In genomic region chr19:10874019-10874418, GRCh38 we compare ENCODE assay signal across 10 cellular contexts. TPM values are rescaled to one million over a fixed set of nuclear protein-coding genes. Genes with fewer than 3 reads are reported as not detected.
DNase-seq lines count a peak whose midpoint lies in the region; ATAC-seq lines count a peak whose summit lies in the region.
"Had no signal": no experiment of that assay in that cellular context is flagged by ENCODE, and none has a peak within 500 bp of the region (broad histone marks: within the 10 kb centered on the region; RNA-seq: fewer than 3 reads in every experiment).

No MANE protein-coding gene starts in this region.

- H3K4me3 Mint-ChIP-seq in activated naive CD4-positive, alpha-beta T cell treated with anti-CD3 and anti-CD28 coated beads, Interleukin-2, amount 50 U/mL, for 24 hours, result peak overlapping the region; percentile 57
- H3K4me3 Mint-ChIP-seq in activated naive CD4-positive, alpha-beta T cell treated with anti-CD3 and anti-CD28 coated beads for 36 hours, result no peak overlapping the region
- H3K4me3 Mint-ChIP-seq in activated naive CD8-positive, alpha-beta T cell treated with anti-CD3 and anti-CD28 coated beads for 36 hours, result peak overlapping the region; percentile 50
- H3K4me3 Mint-ChIP-seq in stimulated activated effector memory CD8-positive, alpha-beta T cell treated with anti-CD3 and anti-CD28 coated beads, Interleukin-12 subunit alpha, Interleukin-12 subunit beta, amount 100 ng/mL, for 72 hours, result peak overlapping the region; percentile 17

- H3K9me3 Mint-ChIP-seq in activated naive CD4-positive, alpha-beta T cell treated with anti-CD3 and anti-CD28 coated beads, Interleukin-2, amount 50 U/mL, for 24 hours, result no peaks in the 10 kb centered on the region
- no peaks in the 10 kb centered on the region for H3K9me3 Mint-ChIP-seq in activated naive CD4-positive, alpha-beta T cell treated with anti-CD3 and anti-CD28 coated beads for 36 hours
- no peaks in the 10 kb centered on the region for H3K9me3 Mint-ChIP-seq in activated naive CD8-positive, alpha-beta T cell treated with anti-CD3 and anti-CD28 coated beads for 36 hours
- H3K9me3 Mint-ChIP-seq in stimulated activated effector memory CD8-positive, alpha-beta T cell treated with anti-CD3 and anti-CD28 coated beads, Interleukin-12 subunit alpha, Interleukin-12 subunit beta, amount 100 ng/mL, for 72 hours, result no peaks in the 10 kb centered on the region

- peaks cover 31% of the 10 kb centered on the region for H3K4me1 Mint-ChIP-seq in activated naive CD4-positive, alpha-beta T cell treated with anti-CD3 and anti-CD28 coated beads, Interleukin-2, amount 50 U/mL, for 24 hours
- H3K4me1 Mint-ChIP-seq in activated naive CD4-positive, alpha-beta T cell treated with anti-CD3 and anti-CD28 coated beads for 36 hours (ENCODE audit: low read depth), result peaks cover 49% of the 10 kb centered on the region
- peaks cover 40% of the 10 kb centered on the region for H3K4me1 Mint-ChIP-seq in activated naive CD8-positive, alpha-beta T cell treated with anti-CD3 and anti-CD28 coated beads for 36 hours
- H3K4me1 Mint-ChIP-seq in stimulated activated effector memory CD8-positive, alpha-beta T cell treated with anti-CD3 and anti-CD28 coated beads, Interleukin-12 subunit alpha, Interleukin-12 subunit beta, amount 100 ng/mL, for 72 hours, result peaks cover 43% of the 10 kb centered on the region

- intact Hi-C loops in activated naive CD4-positive, alpha-beta T cell treated with anti-CD3 and anti-CD28 coated beads for 36 hours (cut with micrococcal nuclease), result no loop called here

- CTCF ChIA-PET in activated naive CD4-positive, alpha-beta T cell treated with anti-CD3 and anti-CD28 coated beads for 36 hours (lab: Charles Lee), result interaction anchor here (3.5 kb wide), 1 partner anchor 9 kb away, joined by 33 read pairs; no protein-coding TSS in a partner anchor

- no peak for ATAC-seq in stimulated activated effector memory CD8-positive, alpha-beta T cell treated with anti-CD3 and anti-CD28 coated beads, Interleukin-12 subunit alpha, Interleukin-12 subunit beta, amount 100 ng/mL, for 72 hours
- ATAC-seq in HG03196 (IDR thresholded peaks at IDR 0.05; ENCODE audit: unreplicated experiment) (no peak), GM19467 (IDR thresholded peaks at IDR 0.05; ENCODE audit: unreplicated experiment) (no peak)
- ATAC-seq: Right ventricle myocardium inferior, sciatic nerve had no signal

- DNase-seq in activated naive CD4-positive, alpha-beta T cell treated with anti-CD3 and anti-CD28 coated beads for 36 hours, result no peak
- no peak for DNase-seq in activated naive CD8-positive, alpha-beta T cell treated with anti-CD3 and anti-CD28 coated beads for 36 hours
- DNase-seq in stimulated activated effector memory CD8-positive, alpha-beta T cell treated with anti-CD3 and anti-CD28 coated beads, Interleukin-12 subunit alpha, Interleukin-12 subunit beta, amount 100 ng/mL, for 72 hours (ENCODE audit: low spot score in 2 of 2), result no peak
- DNase-seq: midbrain had no signal

- H3K36me3 Mint-ChIP-seq in activated naive CD4-positive, alpha-beta T cell treated with anti-CD3 and anti-CD28 coated beads, Interleukin-2, amount 50 U/mL, for 24 hours, result no peaks in the 10 kb centered on the region
- peaks cover 1% of the 10 kb centered on the region for H3K36me3 Mint-ChIP-seq in activated naive CD4-positive, alpha-beta T cell treated with anti-CD3 and anti-CD28 coated beads for 36 hours (ENCODE audit: low read depth)
- peaks cover 6% of the 10 kb centered on the region for H3K36me3 Mint-ChIP-seq in activated naive CD8-positive, alpha-beta T cell treated with anti-CD3 and anti-CD28 coated beads for 36 hours
- peaks cover 27% of the 10 kb centered on the region for H3K36me3 Mint-ChIP-seq in stimulated activated effector memory CD8-positive, alpha-beta T cell treated with anti-CD3 and anti-CD28 coated beads, Interleukin-12 subunit alpha, Interleukin-12 subunit beta, amount 100 ng/mL, for 72 hours

- no peaks in the 10 kb centered on the region for H3K27me3 Mint-ChIP-seq in activated naive CD4-positive, alpha-beta T cell treated with anti-CD3 and anti-CD28 coated beads, Interleukin-2, amount 50 U/mL, for 24 hours
- no peaks in the 10 kb centered on the region for H3K27me3 Mint-ChIP-seq in activated naive CD4-positive, alpha-beta T cell treated with anti-CD3 and anti-CD28 coated beads for 36 hours (ENCODE audit: low read depth)
- H3K27me3 Mint-ChIP-seq in activated naive CD8-positive, alpha-beta T cell treated with anti-CD3 and anti-CD28 coated beads for 36 hours, result no peaks in the 10 kb centered on the region

- peak overlapping the region; percentile 46 for H3K27ac Mint-ChIP-seq in activated naive CD4-positive, alpha-beta T cell treated with anti-CD3 and anti-CD28 coated beads, Interleukin-2, amount 50 U/mL, for 24 hours
- H3K27ac Mint-ChIP-seq in activated naive CD4-positive, alpha-beta T cell treated with anti-CD3 and anti-CD28 coated beads for 36 hours, result no peak overlapping the region
- no peak overlapping the region for H3K27ac Mint-ChIP-seq in activated naive CD8-positive, alpha-beta T cell treated with anti-CD3 and anti-CD28 coated beads for 36 hours
- no peak overlapping the region for H3K27ac Mint-ChIP-seq in stimulated activated effector memory CD8-positive, alpha-beta T cell treated with anti-CD3 and anti-CD28 coated beads, Interleukin-12 subunit alpha, Interleukin-12 subunit beta, amount 100 ng/mL, for 72 hours

RNA-seq across cellular contexts. Expression of gene CARM1, which starts 2.7 kb away (rescaled TPM):
- total RNA-seq in activated naive CD4-positive, alpha-beta T cell treated with anti-CD3 and anti-CD28 coated beads for 36 hours, result 10 to 100 TPM; 88.4 to 89.3 TPM
- 10 to 100 TPM; 85.0 to 86.8 TPM for total RNA-seq in activated naive CD8-positive, alpha-beta T cell treated with anti-CD3 and anti-CD28 coated beads for 36 hours

RNA-seq across cellular contexts. Expression of gene C19orf38, which starts 25.8 kb away (rescaled TPM):
- 1 to 10 TPM; 4.4 to 4.8 TPM for total RNA-seq in activated naive CD4-positive, alpha-beta T cell treated with anti-CD3 and anti-CD28 coated beads for 36 hours
- total RNA-seq in activated naive CD8-positive, alpha-beta T cell treated with anti-CD3 and anti-CD28 coated beads for 36 hours, result 1 to 10 TPM; 1.8 to 2.0 TPM
- total RNA-seq: H4 had no signal

RNA-seq across cellular contexts. Expression of gene TMED1, which starts 38.0 kb away (rescaled TPM):
- 10 to 100 TPM; 15.3 to 16.7 TPM for total RNA-seq in activated naive CD4-positive, alpha-beta T cell treated with anti-CD3 and anti-CD28 coated beads for 36 hours
- total RNA-seq in activated naive CD8-positive, alpha-beta T cell treated with anti-CD3 and anti-CD28 coated beads for 36 hours, result 10 to 100 TPM; 14.3 to 14.8 TPM

RNA-seq across cellular contexts. Expression of gene YIPF2, which starts 54.4 kb away (rescaled TPM):
- total RNA-seq in activated naive CD4-positive, alpha-beta T cell treated with anti-CD3 and anti-CD28 coated beads for 36 hours, result 10 to 100 TPM; 22.7 to 25.4 TPM
- total RNA-seq in activated naive CD8-positive, alpha-beta T cell treated with anti-CD3 and anti-CD28 coated beads for 36 hours, result 10 to 100 TPM; 22.3 to 24.0 TPM

RNA-seq across cellular contexts. Expression of gene TIMM29, which starts 54.6 kb away (rescaled TPM):
- total RNA-seq in activated naive CD4-positive, alpha-beta T cell treated with anti-CD3 and anti-CD28 coated beads for 36 hours, result 10 to 100 TPM; 11.0 to 12.7 TPM
- total RNA-seq in activated naive CD8-positive, alpha-beta T cell treated with anti-CD3 and anti-CD28 coated beads for 36 hours, result 10 to 100 TPM; 17.6 to 19.0 TPM
